In the genomic region with DNA sequence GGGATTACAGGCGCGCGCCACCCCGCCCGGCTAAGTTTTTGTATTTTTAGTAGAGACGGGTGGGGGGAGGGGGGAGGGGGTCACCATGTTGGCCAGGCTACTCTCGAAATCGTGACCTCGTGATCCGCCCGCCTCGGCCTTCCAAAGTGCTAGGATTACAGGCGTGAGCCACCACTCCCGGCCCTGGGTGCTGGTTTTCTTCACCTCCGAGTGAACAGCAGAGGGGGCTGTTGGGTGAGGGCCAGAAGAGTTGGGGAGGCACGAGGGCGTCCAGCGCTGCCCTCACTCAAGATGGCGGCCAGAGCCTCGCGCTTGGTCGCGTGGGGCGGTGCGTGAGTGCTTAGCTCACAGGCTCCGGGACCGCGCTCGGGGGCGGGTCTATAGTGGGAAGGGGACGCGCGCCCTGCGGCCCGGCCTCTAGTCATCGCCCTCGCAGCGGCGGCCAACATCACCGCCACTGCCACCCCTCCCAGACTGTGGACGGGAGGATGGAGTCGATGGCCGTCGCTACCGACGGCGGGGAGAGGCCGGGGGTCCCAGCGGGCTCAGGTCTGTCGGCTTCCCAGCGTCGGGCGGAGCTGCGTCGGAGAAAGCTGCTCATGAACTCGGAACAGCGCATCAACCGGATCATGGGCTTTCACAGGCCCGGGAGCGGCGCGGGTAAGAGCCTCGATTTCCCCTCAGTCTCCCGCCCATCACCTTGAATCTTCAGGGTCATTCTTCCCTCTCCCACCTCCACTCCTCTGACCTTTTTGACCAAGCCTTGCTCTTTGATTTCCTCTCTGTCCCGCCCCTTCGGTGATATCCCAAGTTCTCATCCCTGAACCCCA, we compare ENCODE assay signal across 1 cellular context.
TF ChIP-seq lines count a peak whose summit lies in the region.

Gene CAMLG (plus strand): TSS at position 416 of the 830 bp plus-strand sequence. CDS start 73 bp downstream, at position 489.

TF ChIP-seq in HepG2, 621 proteins besides CTCF, POLR2A, EP300 and RAD21 (continued from another document and continues in another):
- TF ChIP-seq, protein P1, sequence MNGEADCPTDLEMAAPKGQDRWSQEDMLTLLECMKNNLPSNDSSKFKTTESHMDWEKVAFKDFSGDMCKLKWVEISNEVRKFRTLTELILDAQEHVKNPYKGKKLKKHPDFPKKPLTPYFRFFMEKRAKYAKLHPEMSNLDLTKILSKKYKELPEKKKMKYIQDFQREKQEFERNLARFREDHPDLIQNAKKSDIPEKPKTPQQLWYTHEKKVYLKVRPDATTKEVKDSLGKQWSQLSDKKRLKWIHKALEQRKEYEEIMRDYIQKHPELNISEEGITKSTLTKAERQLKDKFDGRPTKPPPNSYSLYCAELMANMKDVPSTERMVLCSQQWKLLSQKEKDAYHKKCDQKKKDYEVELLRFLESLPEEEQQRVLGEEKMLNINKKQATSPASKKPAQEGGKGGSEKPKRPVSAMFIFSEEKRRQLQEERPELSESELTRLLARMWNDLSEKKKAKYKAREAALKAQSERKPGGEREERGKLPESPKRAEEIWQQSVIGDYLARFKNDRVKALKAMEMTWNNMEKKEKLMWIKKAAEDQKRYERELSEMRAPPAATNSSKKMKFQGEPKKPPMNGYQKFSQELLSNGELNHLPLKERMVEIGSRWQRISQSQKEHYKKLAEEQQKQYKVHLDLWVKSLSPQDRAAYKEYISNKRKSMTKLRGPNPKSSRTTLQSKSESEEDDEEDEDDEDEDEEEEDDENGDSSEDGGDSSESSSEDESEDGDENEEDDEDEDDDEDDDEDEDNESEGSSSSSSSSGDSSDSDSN (CRISPR knock-in tag; IDR thresholded peaks at IDR 0.05): peak; percentile 87
- TF ChIP-seq CENPBD1 (CRISPR knock-in tag; IDR thresholded peaks at IDR 0.05; ENCODE audit: borderline replicate concordance, low read depth) (no peak; the same call in 1 of the 2 replicates), NFE2L1 (CRISPR knock-in tag; IDR thresholded peaks at IDR 0.05; ENCODE audit: borderline replicate concordance) (peak; percentile 39; the same call in 1 of the 2 replicates), ERF (CRISPR knock-in tag; IDR thresholded peaks at IDR 0.05) (peak; percentile 99), ATM (IDR thresholded peaks at IDR 0.05; ENCODE audit: borderline replicate concordance) (no peak), ARID2 (CRISPR knock-in tag; IDR thresholded peaks at IDR 0.05; ENCODE audit: borderline replicate concordance) (0 out of 2 replicates have a peak, but pooled peaks have one; percentile 57), ZNF121 (CRISPR knock-in tag; IDR thresholded peaks at IDR 0.05) (0 out of 2 replicates have a peak, but pooled peaks have one; percentile 43), REL (CRISPR knock-in tag; conservative IDR thresholded peaks at IDR 0.05) (no peak; the same call in 1 of the 2 replicates), ZNF382 (CRISPR knock-in tag; IDR thresholded peaks at IDR 0.05; ENCODE audit: borderline replicate concordance) (no peak), KAT8 (CRISPR knock-in tag; IDR thresholded peaks at IDR 0.05) (peak; percentile 93), ZNF616 (CRISPR knock-in tag; IDR thresholded peaks at IDR 0.05; ENCODE audit: low read depth) (0 out of 2 replicates have a peak, but pooled peaks have one; percentile 31), ZMYM4 (CRISPR knock-in tag; IDR thresholded peaks at IDR 0.05) (peak; percentile 98), RNF2 (conservative IDR thresholded peaks at IDR 0.05; ENCODE audit: low read depth) (peak; percentile 68), ZNF512 (CRISPR knock-in tag; IDR thresholded peaks at IDR 0.05) (no peak), GPBP1L1 (CRISPR knock-in tag; IDR thresholded peaks at IDR 0.05) (no peak), IRF9 (CRISPR knock-in tag; IDR thresholded peaks at IDR 0.05; ENCODE audit: borderline replicate concordance) (peak; percentile 96), ZNF709 (CRISPR knock-in tag; IDR thresholded peaks at IDR 0.05) (peak; percentile 79; the same call in 1 of the 2 replicates), HHEX (CRISPR knock-in tag; IDR thresholded peaks at IDR 0.05) (no peak), KDM5B (CRISPR knock-in tag; IDR thresholded peaks at IDR 0.05; ENCODE audit: borderline replicate concordance) (peak; percentile 75; the same call in 1 of the 2 replicates), SATB2 (CRISPR knock-in tag; IDR thresholded peaks at IDR 0.05) (no peak), U2AF1 (optimal IDR thresholded peaks at IDR 0.05; ENCODE audit: low read depth, low read length) (peak; percentile 59), ZNF777 (CRISPR knock-in tag; IDR thresholded peaks at IDR 0.05) (peak; percentile 94), HDAC6 (IDR thresholded peaks at IDR 0.05; ENCODE audit: low read depth, low read length) (no peak), ZKSCAN8 (CRISPR knock-in tag; IDR thresholded peaks at IDR 0.05; ENCODE audit: borderline replicate concordance) (peak; percentile 62; the same call in 1 of the 2 replicates), TCF7L2 (IDR thresholded peaks at IDR 0.05; ENCODE audit: low read depth, low read length) (no peak), JUNB (CRISPR knock-in tag; IDR thresholded peaks at IDR 0.05; ENCODE audit: borderline replicate concordance) (no peak), BRD4 (CRISPR knock-in tag; IDR thresholded peaks at IDR 0.05) (peak; percentile 65; the same call in 1 of the 2 replicates), SCMH1 (CRISPR knock-in tag; IDR thresholded peaks at IDR 0.05; ENCODE audit: borderline replicate concordance) (no peak), PRDM10 (CRISPR knock-in tag; IDR thresholded peaks at IDR 0.05; ENCODE audit: low read depth) (peak; percentile 80; the same call in 1 of the 2 replicates), SSRP1 (CRISPR knock-in tag; IDR thresholded peaks at IDR 0.05) (no peak), ZNF460 (CRISPR knock-in tag; IDR thresholded peaks at IDR 0.05; ENCODE audit: borderline replicate concordance) (peak; percentile 85; the same call in 1 of the 2 replicates), ISX (CRISPR knock-in tag; conservative IDR thresholded peaks at IDR 0.05) (no peak), JARID2 (CRISPR knock-in tag; IDR thresholded peaks at IDR 0.05; ENCODE audit: insufficient replicate concordance) (peak; percentile 91), ZNF879 (CRISPR knock-in tag; IDR thresholded peaks at IDR 0.05) (no peak), ZBTB33 (CRISPR knock-in tag; IDR thresholded peaks at IDR 0.05) (peak; percentile 84), ZNF670 (CRISPR knock-in tag; IDR thresholded peaks at IDR 0.05; ENCODE audit: borderline replicate concordance) (0 out of 2 replicates have a peak, but pooled peaks have one; percentile 41), MTA3 (CRISPR knock-in tag; IDR thresholded peaks at IDR 0.05) (no peak), CBX2 (IDR thresholded peaks at IDR 0.05; ENCODE audit: low read depth, low read length) (no peak), CBX2 (CRISPR knock-in tag; IDR thresholded peaks at IDR 0.05; ENCODE audit: low read depth) (peak; percentile 67; the same call in 1 of the 2 replicates), ZC3H4 (CRISPR knock-in tag; IDR thresholded peaks at IDR 0.05; ENCODE audit: borderline replicate concordance) (no peak), ZNF782 (CRISPR knock-in tag; IDR thresholded peaks at IDR 0.05; ENCODE audit: borderline replicate concordance) (peak; percentile 86), NRL (CRISPR knock-in tag; IDR thresholded peaks at IDR 0.05; ENCODE audit: borderline replicate concordance) (peak; percentile 84; the same call in 1 of the 2 replicates)
- TF ChIP-seq, protein P2, sequence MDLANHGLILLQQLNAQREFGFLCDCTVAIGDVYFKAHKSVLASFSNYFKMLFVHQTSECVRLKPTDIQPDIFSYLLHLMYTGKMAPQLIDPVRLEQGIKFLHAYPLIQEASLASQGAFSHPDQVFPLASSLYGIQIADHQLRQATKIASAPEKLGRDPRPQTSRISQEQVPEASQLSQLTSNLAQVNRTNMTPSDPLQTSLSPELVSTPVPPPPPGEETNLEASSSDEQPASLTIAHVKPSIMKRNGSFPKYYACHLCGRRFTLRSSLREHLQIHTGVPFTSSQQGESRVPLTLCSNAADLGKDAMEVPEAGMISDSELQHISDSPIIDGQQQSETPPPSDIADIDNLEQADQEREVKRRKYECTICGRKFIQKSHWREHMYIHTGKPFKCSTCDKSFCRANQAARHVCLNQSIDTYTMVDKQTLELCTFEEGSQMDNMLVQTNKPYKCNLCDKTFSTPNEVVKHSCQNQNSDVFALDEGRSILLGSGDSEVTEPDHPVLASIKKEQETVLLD (CRISPR knock-in tag; IDR thresholded peaks at IDR 0.05; ENCODE audit: low read depth): no peak
- TF ChIP-seq, protein P3, sequence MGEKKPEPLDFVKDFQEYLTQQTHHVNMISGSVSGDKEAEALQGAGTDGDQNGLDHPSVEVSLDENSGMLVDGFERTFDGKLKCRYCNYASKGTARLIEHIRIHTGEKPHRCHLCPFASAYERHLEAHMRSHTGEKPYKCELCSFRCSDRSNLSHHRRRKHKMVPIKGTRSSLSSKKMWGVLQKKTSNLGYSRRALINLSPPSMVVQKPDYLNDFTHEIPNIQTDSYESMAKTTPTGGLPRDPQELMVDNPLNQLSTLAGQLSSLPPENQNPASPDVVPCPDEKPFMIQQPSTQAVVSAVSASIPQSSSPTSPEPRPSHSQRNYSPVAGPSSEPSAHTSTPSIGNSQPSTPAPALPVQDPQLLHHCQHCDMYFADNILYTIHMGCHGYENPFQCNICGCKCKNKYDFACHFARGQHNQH (CRISPR knock-in tag; IDR thresholded peaks at IDR 0.05): peak; percentile 85
